Comparison of ENCODE assay signal across 8 cellular contexts in genomic region chr11:47564933-47565339, GRCh38. TPM values are rescaled to one million over a fixed set of nuclear protein-coding genes. Genes with fewer than 3 reads are reported as not detected.
DNase-seq lines count a peak whose midpoint lies in the region; ATAC-seq and TF ChIP-seq lines count a peak whose summit lies in the region.

No MANE protein-coding gene starts in this region.

- 15 to 18% (median 15%) methylated on average over 10 to 11 of the region's 11 CpGs for WGBS in psoas muscle, 3 donors

- peaks cover 5% of the 10 kb centered on the region; the same call in 1 of the 2 replicates for H3K36me3 ChIP-seq in SJCRH30
- H3K36me3 ChIP-seq in psoas muscle (ENCODE audit: insufficient read depth in 1 of 2, low read depth in 1 of 2), result peaks cover 0 to 17% of the 10 kb centered on the region in 2 donors

- TF ChIP-seq CTCF in fibroblast of mammary gland (conservative IDR thresholded peaks at IDR 0.05; ENCODE audit: control insufficient read depth, insufficient read depth, low read depth, low read length) (no peak), psoas muscle (IDR thresholded peaks at IDR 0.05) (no peak)

- intact Hi-C loops in psoas muscle (cut with DNase I), result no loop called here

- H3K27me3 Mint-ChIP-seq in T-helper 1 cell treated with Interleukin-12 subunit alpha and Interleukin-12 subunit beta and Interleukin-4 antibody, amounts not matched to agents 30 μg/mL and 1 μg/mL, for 36 hours (ENCODE audit: low read depth), result no peaks in the 10 kb centered on the region

- no peaks in the 10 kb centered on the region; the same call in 1 of the 2 replicates for H3K4me1 ChIP-seq in SJCRH30
- peaks cover 21% of the 10 kb centered on the region for H3K4me1 ChIP-seq in psoas muscle

- H3K4me3 ChIP-seq in SJCRH30, result peak overlapping the region; percentile 85
- H3K4me3 ChIP-seq in fibroblast of mammary gland (ENCODE audit: control insufficient read depth, low read depth, low read length), result peak overlapping the region; percentile 83
- H3K4me3 ChIP-seq in psoas muscle, result peak overlapping the region; percentile 97

- no peaks in the 10 kb centered on the region for H3K9me3 ChIP-seq in SJCRH30 (replicated peaks)
- H3K9me3 ChIP-seq in psoas muscle, result no peaks in the 10 kb centered on the region

- H3K4me3 Mint-ChIP-seq in T-helper 1 cell treated with Interleukin-12 subunit alpha and Interleukin-12 subunit beta and Interleukin-4 antibody, amounts not matched to agents 30 μg/mL and 1 μg/mL, for 36 hours, result peak overlapping the region; percentile 67

- peak overlapping the region; percentile 66 for H3K27ac ChIP-seq in SJCRH30
- H3K27ac ChIP-seq in psoas muscle, result peak overlapping the region; percentile 83

- peaks cover 6% of the 10 kb centered on the region for H3K36me3 Mint-ChIP-seq in T-helper 1 cell treated with Interleukin-12 subunit alpha and Interleukin-12 subunit beta and Interleukin-4 antibody, amounts not matched to agents 30 μg/mL and 1 μg/mL, for 36 hours (ENCODE audit: low read depth)

- peaks cover 6% of the 10 kb centered on the region for H3K4me1 Mint-ChIP-seq in T-helper 1 cell treated with Interleukin-12 subunit alpha and Interleukin-12 subunit beta and Interleukin-4 antibody, amounts not matched to agents 30 μg/mL and 1 μg/mL, for 36 hours (ENCODE audit: low read depth)

- ATAC-seq in psoas muscle (peak; percentile 12 to 39 (median 16)), HG02642 (IDR thresholded peaks at IDR 0.05; ENCODE audit: poor library complexity, unreplicated experiment) (no peak)

- peak overlapping the region; percentile 63 for H3K27ac Mint-ChIP-seq in T-helper 1 cell treated with Interleukin-12 subunit alpha and Interleukin-12 subunit beta and Interleukin-4 antibody, amounts not matched to agents 30 μg/mL and 1 μg/mL, for 36 hours

- H3K27me3 ChIP-seq in SJCRH30, result no peaks in the 10 kb centered on the region
- H3K27me3 ChIP-seq in psoas muscle (ENCODE audit: insufficient read depth in 3 of 3, low read length in 2 of 3), result no peaks in the 10 kb centered on the region

- no peaks in the 10 kb centered on the region for H3K9me3 Mint-ChIP-seq in T-helper 1 cell treated with Interleukin-12 subunit alpha and Interleukin-12 subunit beta and Interleukin-4 antibody, amounts not matched to agents 30 μg/mL and 1 μg/mL, for 36 hours

- no peak for DNase-seq in T-helper 1 cell
- DNase-seq in SJCRH30, result peak in 1 of 2 experiments; percentile 22
- no peak for DNase-seq in fibroblast of mammary gland (ENCODE audit: low read depth)
- no peak for DNase-seq in psoas muscle
- DNase-seq in NCI-H526 treated with DMSO at 0.1 percent for 48 hours (lab: John Stamatoyannopoulos, UW), result no peak
- no peak for DNase-seq in DMS79 (lab: John Stamatoyannopoulos, UW)

RNA-seq across cellular contexts. Expression of gene PTPMT1, which starts 0.5 kb away (rescaled TPM):
- total RNA-seq in SJCRH30 (2014; rRNA removed; shearing (Covaris generic)), result 47.9 and 53.3 TPM in 2 replicates
- 10 to 100 TPM; 20.9 to 37.8 (median 27.0) TPM for total RNA-seq in psoas muscle
- 10 to 100 TPM; 34.5 to 40.3 (median 38.7) TPM for polyA plus RNA-seq in psoas muscle

RNA-seq across cellular contexts. Expression of gene CELF1, which starts 12.0 kb away (rescaled TPM):
- total RNA-seq in SJCRH30 (2014; rRNA removed; shearing (Covaris generic)), result 107 and 108 TPM in 2 replicates
- total RNA-seq in psoas muscle, result 100 to 1,000 TPM in 3 of 4 donors, 10 to 100 TPM in 1; 79.0 to 193 (median 140) TPM
- polyA plus RNA-seq in psoas muscle, result 100 to 1,000 TPM in 1 of 3 donors, 10 to 100 TPM in 2; 40.1 to 112 (median 92.5) TPM

RNA-seq across cellular contexts. Expression of gene KBTBD4, which starts 13.8 kb away (rescaled TPM):
- total RNA-seq in SJCRH30 (2014; rRNA removed; shearing (Covaris generic)), result 19.3 and 22.1 TPM in 2 replicates
- 10 to 100 TPM; 14.4 to 19.7 (median 17.2) TPM for total RNA-seq in psoas muscle
- 10 to 100 TPM; 12.0 to 23.1 (median 19.1) TPM for polyA plus RNA-seq in psoas muscle

RNA-seq across cellular contexts. Expression of gene NDUFS3, which starts 13.9 kb away (rescaled TPM):
- total RNA-seq in SJCRH30 (2014; rRNA removed; shearing (Covaris generic)), result 118 and 135 TPM in 2 replicates
- total RNA-seq in psoas muscle, result 100 to 1,000 TPM; 160 to 285 (median 188) TPM
- 100 to 1,000 TPM; 225 to 528 (median 317) TPM for polyA plus RNA-seq in psoas muscle

RNA-seq across cellular contexts. Expression of gene FAM180B, which starts 21.5 kb away (rescaled TPM):
- total RNA-seq in SJCRH30 (2014; rRNA removed; shearing (Covaris generic)), result 0.16 and 0.43 TPM in 2 replicates
- total RNA-seq in psoas muscle, result under 1 TPM in 2 of 4 donors, not detected in 2; 0.15 to 0.26 TPM
- under 1 TPM; 0.04 to 0.51 (median 0.08) TPM for polyA plus RNA-seq in psoas muscle
